ENCODE assay signal across 20 cellular contexts in genomic region chr7:111180273-111180814, GRCh38.
"Had no signal": no experiment of that assay in that cellular context is flagged by ENCODE, and none has a peak within 500 bp of the region (broad histone marks: within the 10 kb centered on the region; RNA-seq: fewer than 3 reads in every experiment).

No MANE protein-coding gene starts in this region.

- H3K27ac Mint-ChIP-seq: naive B cell, nephron, type B pancreatic cell had no signal

- DNase-seq: colonic mucosa; dorsolateral prefrontal cortex; effector CD8-positive, alpha-beta T cell; heart left ventricle; hippocampal formation; left colon; left ventricle myocardium superior; mesenchymal stem cell; midbrain; naive B cell; psoas muscle; retina; right lobe of liver; stimulated activated CD4-positive, alpha-beta T cell treated with anti-CD3 and anti-CD28 coated beads, Interleukin-15, amount 100 ng/mL, for 24 hours; stimulated activated CD4-positive, alpha-beta T cell treated with anti-CD3 and anti-CD28 coated beads, Interleukin-2, amount 100 ng/mL, for 24 hours; stimulated activated CD4-positive, alpha-beta T cell treated with anti-CD3 and anti-CD28 coated beads, Interleukin-4, amount 100 ng/mL, for 4 hours; stimulated activated naive CD4-positive, alpha-beta T cell; thyroid gland had no signal

- H3K4me1 Mint-ChIP-seq: naive B cell had no signal

- H3K4me3 Mint-ChIP-seq: naive B cell, nephron, type B pancreatic cell had no signal

- H3K27me3 Mint-ChIP-seq: naive B cell, type B pancreatic cell had no signal

- ATAC-seq: heart left ventricle, left colon, left ventricle myocardium superior, psoas muscle, right lobe of liver had no signal
